37 cellular contexts compared by ENCODE assay signal in genomic region chr10:22372922-22373321, GRCh38. TPM values are rescaled to one million over a fixed set of nuclear protein-coding genes. Genes with fewer than 3 reads are reported as not detected.
DNase-seq lines count a peak whose midpoint lies in the region; ATAC-seq, FAIRE-seq and TF ChIP-seq lines count a peak whose summit lies in the region.
"Had no signal": no experiment of that assay in that cellular context is flagged by ENCODE, and none has a peak within 500 bp of the region (broad histone marks: within the 10 kb centered on the region; RNA-seq: fewer than 3 reads in every experiment).

No MANE protein-coding gene starts in this region.

- 83 to 86% methylated on average over 9 of the region's 9 CpGs for WGBS in pancreas, 2 donors

- H3K4me3 ChIP-seq in pancreas (no peak overlapping the region), MG63 (no peak overlapping the region)
- H3K4me3 ChIP-seq: body of pancreas, gastrocnemius medialis, thoracic aorta had no signal

- FAIRE-seq in pancreas (lab: Jason Lieb, UNC) = no peak
- FAIRE-seq: HTR-8/SVneo had no signal

- no peaks in the 10 kb centered on the region for H3K9me3 ChIP-seq in pancreas
- H3K9me3 ChIP-seq in MG63 = no peaks in the 10 kb centered on the region
- H3K9me3 ChIP-seq: body of pancreas, gastrocnemius medialis, thoracic aorta had no signal

- H3K36me3 ChIP-seq in pancreas (no peaks in the 10 kb centered on the region), MG63 (no peaks in the 10 kb centered on the region)
- H3K36me3 ChIP-seq: gastrocnemius medialis, thoracic aorta had no signal

- intact Hi-C loops in left cardiac atrium (cut with DNase I) (no loop called here), Right ventricle myocardium inferior (cut with DNase I) (no loop called here), pancreas (cut with DNase I) (no loop called here)

- H3K27me3 ChIP-seq in pancreas = no peaks in the 10 kb centered on the region
- no peaks in the 10 kb centered on the region for H3K27me3 ChIP-seq in MG63
- H3K27me3 ChIP-seq: body of pancreas had no signal

- DNase-seq in left cardiac atrium (peak; percentile 20), Right ventricle myocardium inferior (ENCODE audit: missing footprints) (no peak), amniotic epithelial cell (ENCODE audit: low read depth) (peak; percentile 62), globus pallidus (ENCODE audit: low spot score) (peak; percentile 7), pancreas (no peak), NK-92 (lab: John Stamatoyannopoulos, UW; ENCODE audit: unreplicated experiment) (no peak), MG63 (no peak), HuH-7 (ENCODE audit: low spot score) (no peak)
- DNase-seq: 8988T; activated CD8-positive, alpha-beta memory T cell treated with anti-CD3 and anti-CD28 coated beads, Interleukin-2, amount 10 ng/mL, durations not matched to agents 7 days and 5 days; activated naive CD4-positive, alpha-beta T cell; activated naive CD8-positive, alpha-beta T cell treated with anti-CD3 and anti-CD28 coated beads, Interleukin-2, amount 50 U/mL, for 24 hours; activated T-cell treated with anti-CD3 and anti-CD28 coated beads, Interleukin-2, amount 50 U/mL, for 4 hours; AML-193; body of pancreas; CD4-positive, alpha-beta memory T cell; DMS 273 treated with DMSO at 0.1 percent for 48 hours; EL; endodermal cell; gastrocnemius medialis; H9; hippocampal formation; KBM-7; NCI-H1105; NCI-H187 treated with DMSO at 0.1 percent for 48 hours; NCI-H2171 treated with DMSO at 0.1 percent for 48 hours; NCI-H526; NK-92 treated with Interleukin-12 subunit alpha and Interleukin-12 subunit beta, amount 100 ng/mL, for 24 hours; PC-3; stimulated activated CD4-positive, alpha-beta T cell treated with anti-CD3 and anti-CD28 coated beads, Interleukin-2, amount 100 ng/mL, for 24 hours; stimulated activated CD8-positive, alpha-beta memory T cell treated with anti-CD3 and anti-CD28 coated beads, Interleukin-4, amount 100 ng/mL, for 48 hours; T-helper 2 cell had no signal

- H3K27ac ChIP-seq in pancreas = no peak overlapping the region
- H3K27ac ChIP-seq: body of pancreas, gastrocnemius medialis, thoracic aorta had no signal

- H3K4me1 ChIP-seq in pancreas = peaks cover 0 to 4% (median 0%) of the 10 kb centered on the region in 3 donors
- H3K4me1 ChIP-seq: body of pancreas had no signal

- no peak for TF ChIP-seq CTCF in pancreas (IDR thresholded peaks at IDR 0.05)

- ATAC-seq in left cardiac atrium (peak in 1 of 2 donors; percentile 72), Right ventricle myocardium inferior (no peak), pancreas (no peak)
- ATAC-seq: activated CD8-positive, alpha-beta memory T cell treated with anti-CD3 and anti-CD28 coated beads, Interleukin-2, amount 10 ng/mL, durations not matched to agents 7 days and 5 days; activated naive CD8-positive, alpha-beta T cell treated with anti-CD3 and anti-CD28 coated beads, Interleukin-2, amount 50 U/mL, for 24 hours; activated T-cell treated with anti-CD3 and anti-CD28 coated beads, Interleukin-2, amount 50 U/mL, for 4 hours; body of pancreas; esophagus mucosa; gastrocnemius medialis; left lobe of liver; PC-3 had no signal

RNA-seq across cellular contexts. Expression of gene SPAG6, which starts 27.6 kb away (rescaled TPM):
- not detected for total RNA-seq in left cardiac atrium
- total RNA-seq in Right ventricle myocardium inferior = not detected
- under 1 TPM in 5 of 6 donors, not detected in 1; 0.08 to 0.47 (median 0.34) TPM for total RNA-seq in pancreas
- 1 to 10 TPM in 1 of 2 donors, under 1 TPM in 1; 0.53 to 1.3 TPM for polyA plus RNA-seq in pancreas
- not detected in 2 replicates for total RNA-seq in MG63 (2014; rRNA removed; shearing (Covaris generic); ENCODE audit: low replicate concordance)
- total RNA-seq: activated T-cell treated with anti-CD3 and anti-CD28 coated beads, Interleukin-2, amount 50 U/mL, for 4 hours; CD4-positive, alpha-beta memory T cell; esophagus mucosa; left lobe of liver; MCF 10A; thoracic aorta had no signal
- polyA plus RNA-seq: CD4-positive, alpha-beta memory T cell had no signal

RNA-seq across cellular contexts. Expression of gene BMI1, which starts 52.0 kb away (rescaled TPM):
- total RNA-seq in left cardiac atrium (10 to 100 TPM; 39.9 to 40.5 TPM), Right ventricle myocardium inferior (34.4 TPM), pancreas (10 to 100 TPM; 15.8 to 33.9 (median 24.0) TPM)
- polyA plus RNA-seq in pancreas = 10 to 100 TPM; 10.6 to 25.1 TPM
- total RNA-seq in MG63 (2014; rRNA removed; shearing (Covaris generic); ENCODE audit: low replicate concordance) = 31.4 and 51.2 TPM in 2 replicates

RNA-seq across cellular contexts. Expression of gene COMMD3, which starts 56.7 kb away (rescaled TPM):
- total RNA-seq in left cardiac atrium (10 to 100 TPM; 73.5 to 74.8 TPM), Right ventricle myocardium inferior (89.9 TPM), pancreas (10 to 100 TPM; 27.9 to 43.0 (median 34.6) TPM)
- polyA plus RNA-seq in pancreas = 10 to 100 TPM; 47.6 to 60.4 TPM
- 43.5 and 75.4 TPM in 2 replicates for total RNA-seq in MG63 (2014; rRNA removed; shearing (Covaris generic); ENCODE audit: low replicate concordance)

Comparison
In these comparisons a context has a peak if more than half of its experiments do, and no peak if none do; other contexts are left out.
1. DNase-seq: peak in left cardiac atrium (single experiment), amniotic epithelial cell (single experiment) and globus pallidus (single experiment); none in Right ventricle myocardium inferior (single experiment), pancreas (0 of 6), NK-92 (single experiment), MG63 (single experiment) and HuH-7 (single experiment).